ENCODE assay signal across 9 cellular contexts in the genomic region with DNA sequence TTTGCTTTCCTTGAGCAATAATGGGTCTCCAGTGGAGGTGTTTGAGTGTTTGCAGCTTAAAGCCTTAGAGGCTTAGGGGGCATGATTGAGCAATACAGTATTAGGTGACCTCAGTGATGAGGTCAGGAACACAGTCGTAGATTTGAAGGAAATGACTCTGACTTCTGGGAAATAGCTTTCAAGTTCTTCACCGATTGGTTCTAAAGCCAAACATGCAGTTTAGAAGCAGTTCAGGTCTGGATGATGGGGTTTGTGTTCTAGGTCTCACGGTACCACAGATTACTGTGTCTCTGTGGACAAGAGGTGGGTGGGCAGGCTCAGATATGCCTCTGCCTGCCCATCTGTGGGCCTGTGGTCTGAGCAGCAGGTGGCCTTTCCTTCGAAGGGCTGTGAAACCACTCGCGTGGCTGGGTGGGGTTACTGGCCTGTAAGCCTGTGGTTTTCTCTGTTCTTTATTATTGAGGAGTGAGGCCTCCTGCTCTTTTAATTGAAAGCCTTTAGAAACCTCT. TPM values are rescaled to one million over a fixed set of nuclear protein-coding genes. Genes with fewer than 3 reads are reported as not detected.
DNase-seq lines count a peak whose midpoint lies in the region; ATAC-seq, FAIRE-seq and TF ChIP-seq lines count a peak whose summit lies in the region.
"Had no signal": no experiment of that assay in that cellular context is flagged by ENCODE, and none has a peak within 500 bp of the region (broad histone marks: within the 10 kb centered on the region; RNA-seq: fewer than 3 reads in every experiment).

No MANE protein-coding gene starts in this region.

- H3K9me3 ChIP-seq in effector memory CD4-positive, alpha-beta T cell (ENCODE audit: control insufficient read depth, low read length), result no peaks in the 10 kb centered on the region
- H3K9me3 ChIP-seq in pancreas (no peaks in the 10 kb centered on the region), kidney (ENCODE audit: control insufficient read depth in 1 of 2, low read length in 2 of 2) (no peaks in the 10 kb centered on the region)

- H3K9ac ChIP-seq in kidney (ENCODE audit: low read length in 2 of 2), result no peak overlapping the region

- H3K27ac ChIP-seq in effector memory CD4-positive, alpha-beta T cell (ENCODE audit: insufficient read depth, low read length, poor library complexity, severe bottlenecking), result peak overlapping the region; percentile 77
- H3K27ac ChIP-seq in pancreas, result peak overlapping the region in 3 of 4 donors; percentile 17 to 67 (median 60)
- peak overlapping the region in 1 of 2 donors; percentile 9 for H3K27ac ChIP-seq in kidney (ENCODE audit: low read depth in 2 of 2, low read length in 2 of 2)
- H3K27ac ChIP-seq: cardiac muscle cell had no signal

- intact Hi-C loops in pancreas (cut with DNase I), result no loop called here
- intact Hi-C loops in kidney (cut with DNase I), result no loop called here

- H3K36me3 Mint-ChIP-seq in T-helper 1 cell treated with Interleukin-12 subunit alpha and Interleukin-12 subunit beta and Interleukin-4 antibody, amounts not matched to agents 30 μg/mL and 1 μg/mL, for 36 hours (ENCODE audit: low read depth), result peaks cover 57% of the 10 kb centered on the region

- peak overlapping the region; percentile 15 for H3K4me3 ChIP-seq in effector memory CD4-positive, alpha-beta T cell (ENCODE audit: insufficient read depth, low read depth, low read length, poor library complexity, severe bottlenecking)
- H3K4me3 ChIP-seq in pancreas, result no peak overlapping the region
- H3K4me3 ChIP-seq in kidney (ENCODE audit: low read length in 2 of 2), result no peak overlapping the region
- H3K4me3 ChIP-seq: cardiac muscle cell had no signal

- ATAC-seq in HG02981 (IDR thresholded peaks at IDR 0.05; ENCODE audit: unreplicated experiment), result peak; percentile 76
- ATAC-seq in pancreas, result peak; percentile 25 to 77 (median 64)

- peak overlapping the region; percentile 80 for H3K4me3 Mint-ChIP-seq in T-helper 1 cell treated with Interleukin-12 subunit alpha and Interleukin-12 subunit beta and Interleukin-4 antibody, amounts not matched to agents 30 μg/mL and 1 μg/mL, for 36 hours

- H3K27me3 Mint-ChIP-seq in T-helper 1 cell treated with Interleukin-12 subunit alpha and Interleukin-12 subunit beta and Interleukin-4 antibody, amounts not matched to agents 30 μg/mL and 1 μg/mL, for 36 hours (ENCODE audit: low read depth), result no peaks in the 10 kb centered on the region

- no peaks in the 10 kb centered on the region for H3K9me3 Mint-ChIP-seq in T-helper 1 cell treated with Interleukin-12 subunit alpha and Interleukin-12 subunit beta and Interleukin-4 antibody, amounts not matched to agents 30 μg/mL and 1 μg/mL, for 36 hours

- H3K4me1 Mint-ChIP-seq in T-helper 1 cell treated with Interleukin-12 subunit alpha and Interleukin-12 subunit beta and Interleukin-4 antibody, amounts not matched to agents 30 μg/mL and 1 μg/mL, for 36 hours (ENCODE audit: low read depth), result peaks cover 62% of the 10 kb centered on the region

- H3K27me3 ChIP-seq in effector memory CD4-positive, alpha-beta T cell (replicated peaks; ENCODE audit: control insufficient read depth, insufficient read depth, low read length, poor library complexity, severe bottlenecking), result no peaks in the 10 kb centered on the region
- no peaks in the 10 kb centered on the region for H3K27me3 ChIP-seq in pancreas
- H3K27me3 ChIP-seq: cardiac muscle cell had no signal

- peaks cover 18% of the 10 kb centered on the region for H3K4me1 ChIP-seq in effector memory CD4-positive, alpha-beta T cell (ENCODE audit: control insufficient read depth, insufficient read depth, low read length, poor library complexity, severe bottlenecking)
- H3K4me1 ChIP-seq in pancreas (peaks cover 4 to 24% (median 13%) of the 10 kb centered on the region in 3 donors), kidney (ENCODE audit: control insufficient read depth in 1 of 2, insufficient read depth in 1 of 2, low read depth in 1 of 2, low read length in 2 of 2) (peaks cover 0 to 4% of the 10 kb centered on the region in 2 donors)

- TF ChIP-seq CTCF in pancreas (IDR thresholded peaks at IDR 0.05) (no peak), kidney (IDR thresholded peaks at IDR 0.05; ENCODE audit: borderline replicate concordance, extremely low read depth, insufficient read depth) (no peak)

- DNase-seq in activated CD4-positive, alpha-beta T cell treated with anti-CD3 and anti-CD28 coated beads for 48 hours, result peak; percentile 56
- DNase-seq in activated CD4-positive, alpha-beta T cell treated with anti-CD3 and anti-CD28 coated beads, Interleukin-2, amount 50 U/mL, for 4 hours, result no peak
- DNase-seq in effector memory CD4-positive, alpha-beta T cell, result no peak
- DNase-seq in pancreas (no peak), kidney (no peak), T1000 (lab: John Stamatoyannopoulos, UW) (no peak)

- peak overlapping the region; percentile 96 for H3K27ac Mint-ChIP-seq in T-helper 1 cell treated with Interleukin-12 subunit alpha and Interleukin-12 subunit beta and Interleukin-4 antibody, amounts not matched to agents 30 μg/mL and 1 μg/mL, for 36 hours

- peaks cover 18% of the 10 kb centered on the region for H3K36me3 ChIP-seq in effector memory CD4-positive, alpha-beta T cell (ENCODE audit: control insufficient read depth, insufficient read depth, low read length)
- H3K36me3 ChIP-seq in pancreas, result peaks cover 0 to 4% (median 3%) of the 10 kb centered on the region in 3 donors
- H3K36me3 ChIP-seq in kidney (ENCODE audit: control insufficient read depth in 1 of 2, insufficient read depth in 2 of 2, low read length in 2 of 2), result no peaks in the 10 kb centered on the region

- WGBS in pancreas, 2 donors, result 63 to 67% methylated on average over 6 of the region's 6 CpGs

- FAIRE-seq in pancreas (lab: Jason Lieb, UNC), result no peak
- FAIRE-seq in kidney (lab: Jason Lieb, UNC), result no peak

RNA-seq across cellular contexts. Expression of a gene that starts 7.8 kb away (rescaled TPM):
- total RNA-seq in pancreas (100 to 1,000 TPM in 1 of 6 donors, 10 to 100 TPM in 5; 23.7 to 288 (median 31.9) TPM), kidney (69.6 TPM)
- polyA plus RNA-seq in pancreas (10 to 100 TPM; 10.2 to 14.3 TPM), kidney (ENCODE audit: insufficient read depth, low read depth, low replicate concordance) (19.0 TPM)

RNA-seq across cellular contexts. Expression of a gene that starts 27.6 kb away (rescaled TPM):
- total RNA-seq in pancreas (10 to 100 TPM; 16.1 to 53.3 (median 25.8) TPM), kidney (117 TPM)
- polyA plus RNA-seq in pancreas (10 to 100 TPM in 1 of 2 donors, 1 to 10 TPM in 1; 7.8 to 12.2 TPM), kidney (ENCODE audit: insufficient read depth, low read depth, low replicate concordance) (36.2 TPM)

RNA-seq across cellular contexts. Expression of a gene that starts 58.5 kb away (rescaled TPM):
- total RNA-seq in pancreas (10 to 100 TPM in 5 of 6 donors, 1 to 10 TPM in 1; 7.2 to 17.5 (median 14.8) TPM), kidney (28.1 TPM)
- polyA plus RNA-seq in pancreas (10 to 100 TPM; 29.7 to 32.5 TPM), kidney (ENCODE audit: insufficient read depth, low read depth, low replicate concordance) (155 TPM)
